8 cellular contexts compared by ENCODE assay signal in the genomic region with DNA sequence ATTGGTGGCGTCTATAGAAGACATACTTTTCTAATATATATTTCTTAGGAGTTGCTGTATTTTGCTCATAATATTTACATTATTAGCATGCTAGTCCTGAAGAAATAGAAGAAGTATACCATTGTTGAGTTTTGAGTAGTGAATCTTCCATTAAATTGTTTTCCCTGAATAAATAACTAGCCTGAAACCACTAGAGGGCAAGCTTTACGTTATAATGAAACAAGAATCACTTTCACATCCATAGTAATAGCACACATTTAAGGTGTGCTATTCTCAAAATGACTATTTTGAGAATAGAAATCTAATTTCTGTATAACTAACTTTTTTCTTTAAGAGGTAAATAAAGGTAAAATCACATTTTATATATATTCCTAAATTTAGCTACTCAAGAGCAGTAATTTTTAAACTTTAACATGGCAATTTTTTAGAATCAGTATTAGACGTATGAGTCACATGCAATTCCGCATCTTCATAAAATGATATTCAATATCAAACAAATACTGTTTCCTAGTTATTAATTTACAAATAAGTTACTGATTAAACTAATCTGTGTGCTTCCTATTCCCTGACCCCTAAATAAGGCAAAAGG.
A peak's percentile ranks its signal among the peaks of the same experiment; 100 is the strongest.
DNase-seq lines count a peak whose midpoint lies in the region; ATAC-seq and TF ChIP-seq lines count a peak whose summit lies in the region.

No MANE protein-coding gene starts in this region.

- CTCF ChIA-PET in activated CD8-positive, alpha-beta memory T cell treated with anti-CD3 and anti-CD28 coated beads, Interleukin-2, amount 10 ng/mL, durations not matched to agents 7 days and 5 days (lab: Charles Lee) = interaction anchor here (1.5 kb wide), 1 partner anchor 1696 kb away, joined by 3 read pairs; no protein-coding TSS in a partner anchor

- peak; percentile 0 for DNase-seq in DMS79 (lab: John Stamatoyannopoulos, UW)
- peak; percentile 9 for DNase-seq in fibroblast of the aortic adventitia (ENCODE audit: low read depth)
- no peak for DNase-seq in activated T-helper 1 cell treated with anti-CD3 and anti-CD28 coated beads, Interleukin-12 subunit alpha, Interleukin-12 subunit beta, Interleukin-2, Interleukin-4 antibody, amounts not matched to agents 30 ng/mL and 10 ng/mL and 1 ng/mL, durations not matched to agents 14 hours and 24 hours and 36 hours (ENCODE audit: low spot score)
- no peak for DNase-seq in activated CD8-positive, alpha-beta memory T cell treated with anti-CD3 and anti-CD28 coated beads, Interleukin-2, amount 10 ng/mL, durations not matched to agents 7 days and 5 days
- DNase-seq in activated T-cell treated with anti-CD3 and anti-CD28 coated beads, Interleukin-2, amount 50 U/mL, for 72 hours = no peak

- no peaks in the 10 kb centered on the region for H3K4me1 ChIP-seq in OCI-LY1 (ENCODE audit: insufficient read depth, low read length, severe bottlenecking)

- H3K4me3 Mint-ChIP-seq in activated T-helper 1 cell treated with anti-CD3 and anti-CD28 coated beads, Interleukin-12 subunit alpha, Interleukin-12 subunit beta, Interleukin-2, Interleukin-4 antibody, amounts not matched to agents 30 ng/mL and 10 ng/mL and 1 ng/mL, durations not matched to agents 14 hours and 24 hours and 36 hours = no peak overlapping the region
- no peak overlapping the region for H3K4me3 Mint-ChIP-seq in activated CD8-positive, alpha-beta memory T cell treated with anti-CD3 and anti-CD28 coated beads, Interleukin-2, amount 10 ng/mL, durations not matched to agents 7 days and 5 days
- H3K4me3 Mint-ChIP-seq in activated T-cell treated with anti-CD3 and anti-CD28 coated beads, Interleukin-2, amount 50 U/mL, for 72 hours = no peak overlapping the region

- H3K36me3 ChIP-seq in OCI-LY1 (ENCODE audit: insufficient read depth, low read length) = no peaks in the 10 kb centered on the region

- no peaks in the 10 kb centered on the region for H3K79me2 ChIP-seq in OCI-LY1 (ENCODE audit: insufficient read depth, low read length)

- no peak overlapping the region for H3K4me3 ChIP-seq in OCI-LY1 (ENCODE audit: low read depth, low read length, poor library complexity, severe bottlenecking)
- no peak overlapping the region for H3K4me3 ChIP-seq in fibroblast of the aortic adventitia (ENCODE audit: low read depth, low read length)

- no peak overlapping the region for H2AFZ ChIP-seq in OCI-LY1 (ENCODE audit: low read length)

- no peaks in the 10 kb centered on the region for H3F3A ChIP-seq in OCI-LY1 (ENCODE audit: insufficient read depth, low read length)

- H3K27me3 Mint-ChIP-seq in activated T-helper 1 cell treated with anti-CD3 and anti-CD28 coated beads, Interleukin-12 subunit alpha, Interleukin-12 subunit beta, Interleukin-2, Interleukin-4 antibody, amounts not matched to agents 30 ng/mL and 10 ng/mL and 1 ng/mL, durations not matched to agents 14 hours and 24 hours and 36 hours (ENCODE audit: insufficient read depth) = no peaks in the 10 kb centered on the region
- H3K27me3 Mint-ChIP-seq in activated CD8-positive, alpha-beta memory T cell treated with anti-CD3 and anti-CD28 coated beads, Interleukin-2, amount 10 ng/mL, durations not matched to agents 7 days and 5 days = no peaks in the 10 kb centered on the region
- H3K27me3 Mint-ChIP-seq in activated T-cell treated with anti-CD3 and anti-CD28 coated beads, Interleukin-2, amount 50 U/mL, for 72 hours (ENCODE audit: low read depth) = no peaks in the 10 kb centered on the region

- no peaks in the 10 kb centered on the region for H3K36me3 Mint-ChIP-seq in activated T-helper 1 cell treated with anti-CD3 and anti-CD28 coated beads, Interleukin-12 subunit alpha, Interleukin-12 subunit beta, Interleukin-2, Interleukin-4 antibody, amounts not matched to agents 30 ng/mL and 10 ng/mL and 1 ng/mL, durations not matched to agents 14 hours and 24 hours and 36 hours (ENCODE audit: low read depth)
- no peaks in the 10 kb centered on the region for H3K36me3 Mint-ChIP-seq in activated CD8-positive, alpha-beta memory T cell treated with anti-CD3 and anti-CD28 coated beads, Interleukin-2, amount 10 ng/mL, durations not matched to agents 7 days and 5 days
- no peaks in the 10 kb centered on the region for H3K36me3 Mint-ChIP-seq in activated T-cell treated with anti-CD3 and anti-CD28 coated beads, Interleukin-2, amount 50 U/mL, for 72 hours (ENCODE audit: insufficient read depth in 2 of 2)

- intact Hi-C loops in activated T-helper 1 cell treated with anti-CD3 and anti-CD28 coated beads, Interleukin-12 subunit alpha, Interleukin-12 subunit beta, Interleukin-2, Interleukin-4 antibody, amounts not matched to agents 30 ng/mL and 10 ng/mL and 1 ng/mL, durations not matched to agents 14 hours and 24 hours and 36 hours (cut with micrococcal nuclease) = loop anchor here (10.0 kb wide), 1 partner anchor 1101 kb away; no protein-coding TSS in a partner anchor

- H3K4me2 ChIP-seq in OCI-LY1 (ENCODE audit: low read length) = no peak overlapping the region

- no peaks in the 10 kb centered on the region for H3K27me3 ChIP-seq in OCI-LY1 (ENCODE audit: insufficient read depth, low read length)

- no peaks in the 10 kb centered on the region for H3K9me2 ChIP-seq in OCI-LY1 (ENCODE audit: low read depth, low read length)

- no peaks in the 10 kb centered on the region for H4K20me1 ChIP-seq in OCI-LY1 (ENCODE audit: insufficient read depth, low read length)

- ATAC-seq in GM21367 (IDR thresholded peaks at IDR 0.05; ENCODE audit: unreplicated experiment) = peak; percentile 90
- ATAC-seq in HG03520 (IDR thresholded peaks at IDR 0.05; ENCODE audit: unreplicated experiment) = peak; percentile 88
- ATAC-seq in activated CD8-positive, alpha-beta memory T cell treated with anti-CD3 and anti-CD28 coated beads, Interleukin-2, amount 10 ng/mL, durations not matched to agents 7 days and 5 days = no peak
- ATAC-seq in activated T-cell treated with anti-CD3 and anti-CD28 coated beads, Interleukin-2, amount 50 U/mL, for 72 hours (replicated peaks in 1 of 2) = no peak

- H3K9me3 Mint-ChIP-seq in activated T-helper 1 cell treated with anti-CD3 and anti-CD28 coated beads, Interleukin-12 subunit alpha, Interleukin-12 subunit beta, Interleukin-2, Interleukin-4 antibody, amounts not matched to agents 30 ng/mL and 10 ng/mL and 1 ng/mL, durations not matched to agents 14 hours and 24 hours and 36 hours = no peaks in the 10 kb centered on the region
- H3K9me3 Mint-ChIP-seq in activated CD8-positive, alpha-beta memory T cell treated with anti-CD3 and anti-CD28 coated beads, Interleukin-2, amount 10 ng/mL, durations not matched to agents 7 days and 5 days (ENCODE audit: low read depth) = no peaks in the 10 kb centered on the region
- no peaks in the 10 kb centered on the region for H3K9me3 Mint-ChIP-seq in activated T-cell treated with anti-CD3 and anti-CD28 coated beads, Interleukin-2, amount 50 U/mL, for 72 hours

- no peaks in the 10 kb centered on the region for H3K4me1 Mint-ChIP-seq in activated T-helper 1 cell treated with anti-CD3 and anti-CD28 coated beads, Interleukin-12 subunit alpha, Interleukin-12 subunit beta, Interleukin-2, Interleukin-4 antibody, amounts not matched to agents 30 ng/mL and 10 ng/mL and 1 ng/mL, durations not matched to agents 14 hours and 24 hours and 36 hours (ENCODE audit: low read depth)
- H3K4me1 Mint-ChIP-seq in activated CD8-positive, alpha-beta memory T cell treated with anti-CD3 and anti-CD28 coated beads, Interleukin-2, amount 10 ng/mL, durations not matched to agents 7 days and 5 days = no peaks in the 10 kb centered on the region
- H3K4me1 Mint-ChIP-seq in activated T-cell treated with anti-CD3 and anti-CD28 coated beads, Interleukin-2, amount 50 U/mL, for 72 hours (ENCODE audit: low read depth) = no peaks in the 10 kb centered on the region

- H3K27ac Mint-ChIP-seq in activated T-helper 1 cell treated with anti-CD3 and anti-CD28 coated beads, Interleukin-12 subunit alpha, Interleukin-12 subunit beta, Interleukin-2, Interleukin-4 antibody, amounts not matched to agents 30 ng/mL and 10 ng/mL and 1 ng/mL, durations not matched to agents 14 hours and 24 hours and 36 hours = no peak overlapping the region
- H3K27ac Mint-ChIP-seq in activated CD8-positive, alpha-beta memory T cell treated with anti-CD3 and anti-CD28 coated beads, Interleukin-2, amount 10 ng/mL, durations not matched to agents 7 days and 5 days = no peak overlapping the region
- H3K27ac Mint-ChIP-seq in activated T-cell treated with anti-CD3 and anti-CD28 coated beads, Interleukin-2, amount 50 U/mL, for 72 hours = no peak overlapping the region

- no peak overlapping the region for H3K27ac ChIP-seq in OCI-LY1 (ENCODE audit: low read depth, low read length, poor library complexity, severe bottlenecking)

- H3K9me3 ChIP-seq in OCI-LY1 (ENCODE audit: low read length) = no peaks in the 10 kb centered on the region

- peak; percentile 56 for TF ChIP-seq CTCF in OCI-LY1 (IDR thresholded peaks at IDR 0.05; ENCODE audit: low read length)
- peak; percentile 41 for TF ChIP-seq CTCF in fibroblast of the aortic adventitia (IDR thresholded peaks at IDR 0.05; ENCODE audit: insufficient read depth, low read length)

- no peak overlapping the region for H3K9ac ChIP-seq in OCI-LY1 (ENCODE audit: low read length)

Comparison
In these comparisons a context has a peak if more than half of its experiments do, and no peak if none do; other contexts are left out.
1. DNase-seq: peak in DMS79 (single experiment) and fibroblast of the aortic adventitia (single experiment); none in activated T-helper 1 cell treated with anti-CD3 and anti-CD28 coated beads, Interleukin-12 subunit alpha, Interleukin-12 subunit beta, Interleukin-2, Interleukin-4 antibody, amounts not matched to agents 30 ng/mL and 10 ng/mL and 1 ng/mL, durations not matched to agents 14 hours and 24 hours and 36 hours (single experiment), activated CD8-positive, alpha-beta memory T cell treated with anti-CD3 and anti-CD28 coated beads, Interleukin-2, amount 10 ng/mL, durations not matched to agents 7 days and 5 days (single experiment) and activated T-cell treated with anti-CD3 and anti-CD28 coated beads, Interleukin-2, amount 50 U/mL, for 72 hours (0 of 2).
2. ATAC-seq: peak in GM21367 (single experiment) and HG03520 (single experiment); none in activated CD8-positive, alpha-beta memory T cell treated with anti-CD3 and anti-CD28 coated beads, Interleukin-2, amount 10 ng/mL, durations not matched to agents 7 days and 5 days (single experiment) and activated T-cell treated with anti-CD3 and anti-CD28 coated beads, Interleukin-2, amount 50 U/mL, for 72 hours (0 of 2).